Comparison of ENCODE assay signal across 8 cellular contexts in genomic region chr1:84772428-84772943, GRCh38.
DNase-seq lines count a peak whose midpoint lies in the region; ATAC-seq, FAIRE-seq and TF ChIP-seq lines count a peak whose summit lies in the region.

No MANE protein-coding gene starts in this region.

- TF ChIP-seq CTCF in RWPE2 (IDR thresholded peaks at IDR 0.05; ENCODE audit: poor library complexity, severe bottlenecking), result peak; percentile 95
- TF ChIP-seq CTCF in foreskin keratinocyte (conservative IDR thresholded peaks at IDR 0.05), result peak; percentile 92
- peak; percentile 89 to 94 (median 92) for TF ChIP-seq CTCF in pancreas (IDR thresholded peaks at IDR 0.05)
- peak; percentile 75 to 87 (median 78) for TF ChIP-seq CTCF in upper lobe of left lung (IDR thresholded peaks at IDR 0.05)

- no peak for TF ChIP-seq EP300 in upper lobe of left lung (IDR thresholded peaks at IDR 0.05)

- FAIRE-seq in pancreas (lab: Jason Lieb, UNC), result peak; percentile 43

- H3K36me3 ChIP-seq in RWPE2 (ENCODE audit: low read depth), result no peaks in the 10 kb centered on the region
- H3K36me3 ChIP-seq in pancreas, result no peaks in the 10 kb centered on the region
- H3K36me3 ChIP-seq in upper lobe of left lung, result no peaks in the 10 kb centered on the region

- H3K9me3 ChIP-seq in RWPE2 (ENCODE audit: severe bottlenecking), result no peaks in the 10 kb centered on the region
- H3K9me3 ChIP-seq in pancreas, result no peaks in the 10 kb centered on the region
- no peaks in the 10 kb centered on the region for H3K9me3 ChIP-seq in upper lobe of left lung

- ATAC-seq in GM21515 (IDR thresholded peaks at IDR 0.05; ENCODE audit: unreplicated experiment) (peak; percentile 74), RWPE2 (ENCODE audit: low read depth) (peak; percentile 77), foreskin keratinocyte (peak; percentile 76), pancreas (peak; percentile 92 to 98 (median 95)), upper lobe of left lung (ENCODE audit: low FRiP score in 2 of 2) (peak; percentile 74 to 89)

- H3K4me1 ChIP-seq in RWPE2 (ENCODE audit: insufficient read depth, poor library complexity, severe bottlenecking) (peaks cover 6% of the 10 kb centered on the region), foreskin keratinocyte (peaks cover 7% of the 10 kb centered on the region), pancreas (peaks cover 0 to 6% (median 0%) of the 10 kb centered on the region in 3 donors), upper lobe of left lung (no peaks in the 10 kb centered on the region)

- H3K27me3 ChIP-seq in RWPE2 (ENCODE audit: insufficient read depth, poor library complexity, severe bottlenecking), result no peaks in the 10 kb centered on the region
- peaks cover 2% of the 10 kb centered on the region for H3K27me3 ChIP-seq in foreskin keratinocyte
- no peaks in the 10 kb centered on the region for H3K27me3 ChIP-seq in pancreas
- no peaks in the 10 kb centered on the region for H3K27me3 ChIP-seq in upper lobe of left lung

- intact Hi-C loops in pancreas (cut with DNase I), result loop anchor here in 1 of 3 donors (10.0 kb wide), 1 partner anchor 172 kb away; no protein-coding TSS in a partner anchor

- no peak for TF ChIP-seq POLR2A in upper lobe of left lung (IDR thresholded peaks at IDR 0.05)

- DNase-seq in DMS114 treated with DMSO at 0.1 percent for 48 hours (lab: John Stamatoyannopoulos, UW; ENCODE audit: unreplicated experiment) (peak; percentile 69), LHCN-M2 (ENCODE audit: low read depth) (peak; percentile 74), RWPE2 (ENCODE audit: low spot score) (no peak), foreskin keratinocyte (peak; percentile 46 to 79), pancreas (peak; percentile 65 to 88 (median 79)), upper lobe of left lung (peak in 1 of 2 donors; percentile 64)
- peak; percentile 62 for DNase-seq in activated T-helper 9 cell treated with anti-CD3 and anti-CD28 coated beads, Interleukin-2, amount 50 U/mL, for 16 hours (ENCODE audit: low read depth)

- 8 to 11% methylated on average over 6 of the region's 6 CpGs for WGBS in pancreas, 2 donors
- WGBS in upper lobe of left lung, 2 donors, result 10 to 23% methylated on average over 4 to 6 of the region's 6 CpGs

- H3K27ac ChIP-seq in RWPE2 (ENCODE audit: poor library complexity, severe bottlenecking) (no peak overlapping the region), foreskin keratinocyte (no peak overlapping the region), pancreas (no peak overlapping the region), upper lobe of left lung (no peak overlapping the region)

- H3K4me3 ChIP-seq in RWPE2 (ENCODE audit: severe bottlenecking) (no peak overlapping the region), pancreas (no peak overlapping the region), upper lobe of left lung (no peak overlapping the region)
